Comparison of ENCODE assay signal across 1 cellular context in the genomic region with DNA sequence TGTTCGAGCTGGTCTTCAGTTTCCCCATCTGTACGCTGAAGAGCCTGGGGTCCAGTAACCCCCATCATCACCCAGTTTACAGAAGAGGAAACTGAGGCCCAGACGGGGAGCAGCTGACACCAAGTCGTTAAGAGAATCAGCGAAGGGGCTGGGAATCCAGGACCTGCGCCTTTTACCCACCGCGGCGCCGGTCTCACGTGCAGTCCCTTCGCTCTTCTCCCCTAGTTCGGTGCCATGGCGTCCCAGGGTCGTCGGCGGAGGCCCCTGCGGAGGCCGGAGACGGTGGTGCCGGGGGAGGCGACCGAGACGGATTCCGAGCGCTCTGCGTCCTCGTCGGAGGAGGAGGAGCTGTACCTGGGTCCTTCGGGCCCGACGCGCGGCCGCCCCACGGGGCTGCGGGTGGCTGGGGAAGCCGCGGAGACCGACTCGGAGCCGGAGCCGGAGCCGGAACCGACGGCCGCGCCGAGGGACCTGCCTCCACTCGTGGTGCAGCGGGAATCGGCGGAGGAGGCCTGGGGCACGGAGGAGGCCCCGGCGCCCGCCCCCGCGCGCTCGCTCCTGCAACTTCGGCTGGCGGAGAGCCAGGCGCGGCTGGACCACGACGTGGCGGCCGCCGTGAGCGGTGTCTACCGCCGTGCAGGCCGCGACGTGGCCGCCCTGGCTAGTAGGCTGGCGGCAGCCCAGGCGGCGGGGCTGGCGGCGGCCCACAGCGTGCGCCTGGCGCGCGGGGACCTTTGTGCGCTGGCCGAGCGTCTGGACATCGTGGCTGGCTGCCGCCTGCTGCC.
TF ChIP-seq lines count a peak whose summit lies in the region.

No MANE protein-coding gene starts in this region.

TF ChIP-seq in Ishikawa, 13 proteins besides CTCF, POLR2A, EP300 and RAD21 (continued from another document):
- TF ChIP-seq MAX (IDR thresholded peaks at IDR 0.05) (no peak; the same call in 1 of the 2 replicates), TCF12 (IDR thresholded peaks at IDR 0.05; ENCODE audit: low read depth) (no peak), CREB1 (IDR thresholded peaks at IDR 0.05; ENCODE audit: low read depth) (no peak), ZBTB7A (IDR thresholded peaks at IDR 0.05; ENCODE audit: low read depth) (0 out of 2 replicates have a peak, but pooled peaks have one; percentile 35), EGR1 (IDR thresholded peaks at IDR 0.05) (peak; percentile 81), NFIC (IDR thresholded peaks at IDR 0.05) (peak; percentile 51; the same call in 1 of the 2 replicates), FOXM1 (IDR thresholded peaks at IDR 0.05; ENCODE audit: borderline replicate concordance, low read depth) (no peak)
- TF ChIP-seq, protein P1, sequence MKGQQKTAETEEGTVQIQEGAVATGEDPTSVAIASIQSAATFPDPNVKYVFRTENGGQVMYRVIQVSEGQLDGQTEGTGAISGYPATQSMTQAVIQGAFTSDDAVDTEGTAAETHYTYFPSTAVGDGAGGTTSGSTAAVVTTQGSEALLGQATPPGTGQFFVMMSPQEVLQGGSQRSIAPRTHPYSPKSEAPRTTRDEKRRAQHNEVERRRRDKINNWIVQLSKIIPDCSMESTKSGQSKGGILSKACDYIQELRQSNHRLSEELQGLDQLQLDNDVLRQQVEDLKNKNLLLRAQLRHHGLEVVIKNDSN (IDR thresholded peaks at IDR 0.05), result no peak
TF ChIP-seq in Ishikawa: peak in this region for 4.
